Comparison of ENCODE assay signal across 1 cellular context in the genomic region with DNA sequence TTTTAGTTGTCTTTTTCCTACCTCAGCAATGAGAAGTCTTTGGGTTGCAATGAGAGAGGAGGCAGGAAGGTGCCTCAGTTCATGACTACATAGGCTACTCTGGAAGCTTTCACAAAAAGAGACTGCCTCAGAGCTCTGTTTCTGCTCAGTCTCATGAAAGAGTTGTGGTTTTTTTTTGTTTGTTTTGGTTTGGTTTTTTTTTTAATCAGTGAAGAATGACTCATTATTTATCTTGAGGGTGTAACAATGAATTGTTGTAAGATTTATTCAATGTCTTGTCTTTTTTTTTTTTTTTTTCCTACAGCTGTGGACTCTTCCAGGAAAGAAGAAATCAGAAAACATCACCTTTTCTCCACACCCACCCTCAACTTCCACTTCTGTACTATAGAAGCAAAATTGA.
TF ChIP-seq lines count a peak whose summit lies in the region.

No MANE protein-coding gene starts in this region.

TF ChIP-seq in GM23338, 12 proteins besides CTCF, POLR2A, EP300 and RAD21 (continued from another document):
- no peak for TF ChIP-seq ETS1 (IDR thresholded peaks at IDR 0.05)
- no peak for TF ChIP-seq CREB1 (CRISPR knock-in tag; IDR thresholded peaks at IDR 0.05; ENCODE audit: low read depth)
- no peak for TF ChIP-seq ZNF331 (CRISPR knock-in tag; IDR thresholded peaks at IDR 0.05; ENCODE audit: low read depth)
- no peak for TF ChIP-seq ZNF462 (CRISPR knock-in tag; IDR thresholded peaks at IDR 0.05)
TF ChIP-seq in GM23338: peak in this region for 0.
